In genomic region chr3:149368201-149368849, GRCh38 we compare ENCODE assay signal across 17 cellular contexts. TPM values are rescaled to one million over a fixed set of nuclear protein-coding genes. Genes with fewer than 3 reads are reported as not detected.
A peak's percentile ranks its signal among the peaks of the same experiment; 100 is the strongest.
DNase-seq lines count a peak whose midpoint lies in the region; ATAC-seq, FAIRE-seq and TF ChIP-seq lines count a peak whose summit lies in the region.
"Had no signal": no experiment of that assay in that cellular context is flagged by ENCODE, and none has a peak within 500 bp of the region (broad histone marks: within the 10 kb centered on the region; RNA-seq: fewer than 3 reads in every experiment).

No MANE protein-coding gene starts in this region.

- peak overlapping the region; percentile 57; the same call in 1 of the 2 replicates for H3K27ac Mint-ChIP-seq in WTC11
- no peak overlapping the region for H3K27ac Mint-ChIP-seq in activated CD4-positive, alpha-beta memory T cell treated with anti-CD3 and anti-CD28 coated beads, Interleukin-2, amount 10 ng/mL, durations not matched to agents 7 days and 5 days
- H3K27ac Mint-ChIP-seq: activated naive CD8-positive, alpha-beta T cell treated with anti-CD3 and anti-CD28 coated beads, Interleukin-2, amount 10 ng/mL, durations not matched to agents 7 days and 5 days had no signal

- no peak for TF ChIP-seq CTCF in WTC11 (IDR thresholded peaks at IDR 0.05)
- no peak for TF ChIP-seq CTCF in coronary artery (IDR thresholded peaks at IDR 0.05)

- POLR2A ChIA-PET in WTC11 (lab: Charles Lee) = no interaction called here
- POLR2A ChIA-PET in activated CD4-positive, alpha-beta memory T cell treated with anti-CD3 and anti-CD28 coated beads, Interleukin-2, amount 10 ng/mL, durations not matched to agents 7 days and 5 days (lab: Charles Lee) = no interaction called here

- CTCF ChIA-PET in WTC11 (lab: Charles Lee) = interaction anchor here (0.9 to 1.0 kb wide), 2 partner anchors 16 to 102 kb away, joined by 3 read pairs; no protein-coding TSS in a partner anchor
- CTCF ChIA-PET in activated CD4-positive, alpha-beta memory T cell treated with anti-CD3 and anti-CD28 coated beads, Interleukin-2, amount 10 ng/mL, durations not matched to agents 7 days and 5 days (lab: Charles Lee) = no interaction called here

- DNase-seq in HT1080 (ENCODE audit: low read depth) = peak; percentile 57
- no peak for DNase-seq in WTC11 (ENCODE audit: low spot score)
- peak in 1 of 2 donors; percentile 31 for DNase-seq in left colon
- no peak for DNase-seq in HTR-8/SVneo (ENCODE audit: insufficient read length, low spot score)
- DNase-seq in coronary artery (ENCODE audit: low spot score) = no peak
- no peak for DNase-seq in activated CD4-positive, alpha-beta memory T cell treated with anti-CD3 and anti-CD28 coated beads, Interleukin-2, amount 10 ng/mL, durations not matched to agents 7 days and 5 days
- DNase-seq in ureter (ENCODE audit: low spot score) = no peak
- DNase-seq: activated naive CD8-positive, alpha-beta T cell treated with anti-CD3 and anti-CD28 coated beads, Interleukin-2, amount 10 ng/mL, durations not matched to agents 7 days and 5 days; effector CD8-positive, alpha-beta T cell; GF-D8; Kasumi-1; nucleus accumbens; RPMI8226 had no signal

- peaks cover 50% of the 10 kb centered on the region for H3K4me1 Mint-ChIP-seq in WTC11
- no peaks in the 10 kb centered on the region for H3K4me1 Mint-ChIP-seq in activated CD4-positive, alpha-beta memory T cell treated with anti-CD3 and anti-CD28 coated beads, Interleukin-2, amount 10 ng/mL, durations not matched to agents 7 days and 5 days
- H3K4me1 Mint-ChIP-seq: activated naive CD8-positive, alpha-beta T cell treated with anti-CD3 and anti-CD28 coated beads, Interleukin-2, amount 10 ng/mL, durations not matched to agents 7 days and 5 days had no signal

- ATAC-seq in WTC11 (no peak; the same call in 1 of the 2 replicates), left colon (peak; percentile 23)

- H3K36me3 Mint-ChIP-seq in WTC11 = no peaks in the 10 kb centered on the region
- H3K36me3 Mint-ChIP-seq in activated CD4-positive, alpha-beta memory T cell treated with anti-CD3 and anti-CD28 coated beads, Interleukin-2, amount 10 ng/mL, durations not matched to agents 7 days and 5 days (ENCODE audit: low read depth) = no peaks in the 10 kb centered on the region
- H3K36me3 Mint-ChIP-seq: activated naive CD8-positive, alpha-beta T cell treated with anti-CD3 and anti-CD28 coated beads, Interleukin-2, amount 10 ng/mL, durations not matched to agents 7 days and 5 days had no signal

- H3K27ac ChIP-seq in coronary artery = no peak overlapping the region
- H3K27ac ChIP-seq: BLaER1 had no signal

- H3K4me3 ChIP-seq in coronary artery = no peak overlapping the region
- H3K4me3 ChIP-seq: BLaER1, lung had no signal

- H3K4me3 Mint-ChIP-seq in WTC11 = no peak overlapping the region
- H3K4me3 Mint-ChIP-seq in activated CD4-positive, alpha-beta memory T cell treated with anti-CD3 and anti-CD28 coated beads, Interleukin-2, amount 10 ng/mL, durations not matched to agents 7 days and 5 days = no peak overlapping the region
- H3K4me3 Mint-ChIP-seq: activated naive CD8-positive, alpha-beta T cell treated with anti-CD3 and anti-CD28 coated beads, Interleukin-2, amount 10 ng/mL, durations not matched to agents 7 days and 5 days had no signal

- intact Hi-C loops in left colon (cut with DNase I, micrococcal nuclease) = no loop called here

- peak; percentile 95 for FAIRE-seq in A204.1 (lab: Jason Lieb, UNC)
- FAIRE-seq in HTR-8/SVneo (lab: Jason Lieb, UNC) = no peak
- FAIRE-seq: GM18507 had no signal

- no peaks in the 10 kb centered on the region for H3K9me3 Mint-ChIP-seq in WTC11
- H3K9me3 Mint-ChIP-seq in activated CD4-positive, alpha-beta memory T cell treated with anti-CD3 and anti-CD28 coated beads, Interleukin-2, amount 10 ng/mL, durations not matched to agents 7 days and 5 days = no peaks in the 10 kb centered on the region
- H3K9me3 Mint-ChIP-seq: activated naive CD8-positive, alpha-beta T cell treated with anti-CD3 and anti-CD28 coated beads, Interleukin-2, amount 10 ng/mL, durations not matched to agents 7 days and 5 days had no signal

- no peaks in the 10 kb centered on the region for H3K27me3 Mint-ChIP-seq in WTC11 (ENCODE audit: low read depth)
- H3K27me3 Mint-ChIP-seq in activated CD4-positive, alpha-beta memory T cell treated with anti-CD3 and anti-CD28 coated beads, Interleukin-2, amount 10 ng/mL, durations not matched to agents 7 days and 5 days = peaks cover 14% of the 10 kb centered on the region

TF ChIP-seq in WTC11, 78 proteins besides CTCF, POLR2A, EP300 and RAD21:
- TF ChIP-seq FOXP4 (CRISPR knock-in tag; IDR thresholded peaks at IDR 0.05) (no peak), CREM (CRISPR knock-in tag; IDR thresholded peaks at IDR 0.05) (no peak), ZNF317 (CRISPR knock-in tag; IDR thresholded peaks at IDR 0.05; ENCODE audit: borderline replicate concordance, low read depth) (no peak), ZNF219 (CRISPR knock-in tag; IDR thresholded peaks at IDR 0.05; ENCODE audit: borderline replicate concordance) (no peak), GTF2I (CRISPR knock-in tag; conservative IDR thresholded peaks at IDR 0.05) (no peak)

RNA-seq across cellular contexts. Expression of gene TM4SF1, which starts 9.1 kb away (rescaled TPM):
- 508 and 543 TPM in 2 replicates for total RNA-seq in HT1080 (2014; rRNA removed; shearing (Covaris generic))
- 789 and 826 TPM in 2 replicates for polyA plus RNA-seq in HT1080 (2015; cell fraction: cytosol; rRNA removed)
- 636 and 639 TPM in 2 replicates for polyA plus RNA-seq in HT1080 (2015; cell fraction: nucleus; rRNA removed)
- total RNA-seq in WTC11 (2021) = 0.44 to 0.90 TPM (median 0.48 TPM) in 3 replicates
- 10 to 100 TPM; 27.0 to 83.9 TPM for total RNA-seq in left colon
- total RNA-seq in activated CD4-positive, alpha-beta memory T cell treated with anti-CD3 and anti-CD28 coated beads, Interleukin-2, amount 10 ng/mL, durations not matched to agents 7 days and 5 days = not detected
- total RNA-seq in ureter = 58.1 TPM
- total RNA-seq: activated naive CD8-positive, alpha-beta T cell treated with anti-CD3 and anti-CD28 coated beads, Interleukin-2, amount 10 ng/mL, durations not matched to agents 7 days and 5 days had no signal

RNA-seq across cellular contexts. Expression of gene TM4SF18, which starts 34.9 kb away (rescaled TPM):
- 0.03 TPM in 1 of 2 replicates, not detected in the other for total RNA-seq in HT1080 (2014; rRNA removed; shearing (Covaris generic))
- 0.02 and 0.03 TPM in 2 replicates for polyA plus RNA-seq in HT1080 (2015; cell fraction: cytosol; rRNA removed)
- polyA plus RNA-seq in HT1080 (2015; cell fraction: nucleus; rRNA removed) = not detected in 2 replicates
- total RNA-seq in WTC11 (2021) (1.6 to 2.4 TPM (median 2.2 TPM) in 3 replicates), left colon (1 to 10 TPM in 1 of 2 donors, under 1 TPM in 1; 0.95 to 2.0 TPM), ureter (3.7 TPM)
- total RNA-seq in activated CD4-positive, alpha-beta memory T cell treated with anti-CD3 and anti-CD28 coated beads, Interleukin-2, amount 10 ng/mL, durations not matched to agents 7 days and 5 days = not detected
- total RNA-seq: activated naive CD8-positive, alpha-beta T cell treated with anti-CD3 and anti-CD28 coated beads, Interleukin-2, amount 10 ng/mL, durations not matched to agents 7 days and 5 days had no signal

Comparison
In these comparisons a context has a peak if more than half of its experiments do, and no peak if none do; other contexts are left out.
1. RNA of gene TM4SF1, which starts 9.1 kb away (total RNA-seq): 508 to 543 TPM in HT1080, 27.0 to 83.9 TPM in left colon and 58.1 TPM in ureter (single experiment); 0.44 to 0.90 TPM in WTC11 and not detected in activated CD4-positive, alpha-beta memory T cell treated with anti-CD3 and anti-CD28 coated beads, Interleukin-2, amount 10 ng/mL, durations not matched to agents 7 days and 5 days; every median in the first group is over 10 times any median in the second.